ENCODE assay signal across 1 cellular context in genomic region chr1:58858344-58858673, GRCh38.
A peak's percentile ranks its signal among the peaks of the same experiment; 100 is the strongest.
TF ChIP-seq lines count a peak whose summit lies in the region.

No MANE protein-coding gene starts in this region.

TF ChIP-seq in K562, 482 proteins besides CTCF, POLR2A, EP300 and RAD21 (continued from another document and continues in another):
- TF ChIP-seq ZNF609 (CRISPR knock-in tag; IDR thresholded peaks at IDR 0.05; ENCODE audit: borderline replicate concordance) (no peak), PBX2 (CRISPR knock-in tag; IDR thresholded peaks at IDR 0.05; ENCODE audit: low read depth) (no peak), PBX2 (tag; conservative IDR thresholded peaks at IDR 0.05; ENCODE audit: low read depth) (no peak), ATF7 (IDR thresholded peaks at IDR 0.05) (0 out of 2 replicates have a peak, but pooled peaks have one; percentile 14), MTA1 (IDR thresholded peaks at IDR 0.05; ENCODE audit: borderline replicate concordance) (no peak), CCAR2 (IDR thresholded peaks at IDR 0.05; ENCODE audit: low read depth, low read length) (no peak), CBFA2T2 (conservative IDR thresholded peaks at IDR 0.05) (peak; percentile 74), HDAC1 (IDR thresholded peaks at IDR 0.05) (peak in 1 of 2 experiments; percentile 86; a peak in 2 of 4 replicates), CTBP1 (IDR thresholded peaks at IDR 0.05; ENCODE audit: borderline replicate concordance) (no peak), ZBTB11 (CRISPR knock-in tag; IDR thresholded peaks at IDR 0.05) (no peak), SAP30 (IDR thresholded peaks at IDR 0.05; ENCODE audit: borderline replicate concordance, insufficient read depth, low read depth, low read length, poor library complexity, severe bottlenecking) (no peak), EGR1 (conservative IDR thresholded peaks at IDR 0.05) (peak; percentile 63), DPF2 (IDR thresholded peaks at IDR 0.05) (peak; percentile 44; the same call in 1 of the 2 replicates), MTA2 (IDR thresholded peaks at IDR 0.05; ENCODE audit: low read depth) (0 out of 2 replicates have a peak, but pooled peaks have one; percentile 34), SNRNP70 (optimal IDR thresholded peaks at IDR 0.05; ENCODE audit: low read depth, low read length) (no peak), ZNF589 (CRISPR knock-in tag; IDR thresholded peaks at IDR 0.05; ENCODE audit: low read depth) (no peak), MTF1 (CRISPR knock-in tag; IDR thresholded peaks at IDR 0.05; ENCODE audit: borderline replicate concordance) (no peak), KDM1A (IDR thresholded peaks at IDR 0.05) (peak; percentile 94 to 95), TAL1 (IDR thresholded peaks at IDR 0.05) (peak; percentile 59), DIDO1 (tag; IDR thresholded peaks at IDR 0.05; ENCODE audit: low read depth) (no peak), RCOR1 (IDR thresholded peaks at IDR 0.05; ENCODE audit: borderline replicate concordance in 1 of 2, low read depth in 2 of 2, low read length in 2 of 2) (peak; percentile 48 to 88; a peak in 2 of 4 replicates), DACH1 (IDR thresholded peaks at IDR 0.05; ENCODE audit: partially characterized antibody) (no peak), ARID1B (IDR thresholded peaks at IDR 0.05) (peak; percentile 72), SMAD4 (CRISPR knock-in tag; conservative IDR thresholded peaks at IDR 0.05) (no peak), SMAD2 (IDR thresholded peaks at IDR 0.05; ENCODE audit: low read depth, low read length) (no peak), XRCC3 (IDR thresholded peaks at IDR 0.05) (no peak), ZNF445 (CRISPR knock-in tag; IDR thresholded peaks at IDR 0.05; ENCODE audit: low read depth) (no peak), HDAC2 (IDR thresholded peaks at IDR 0.05) (0 out of 2 replicates have a peak, but pooled peaks have one; percentile 50)
- TF ChIP-seq, protein P1, sequence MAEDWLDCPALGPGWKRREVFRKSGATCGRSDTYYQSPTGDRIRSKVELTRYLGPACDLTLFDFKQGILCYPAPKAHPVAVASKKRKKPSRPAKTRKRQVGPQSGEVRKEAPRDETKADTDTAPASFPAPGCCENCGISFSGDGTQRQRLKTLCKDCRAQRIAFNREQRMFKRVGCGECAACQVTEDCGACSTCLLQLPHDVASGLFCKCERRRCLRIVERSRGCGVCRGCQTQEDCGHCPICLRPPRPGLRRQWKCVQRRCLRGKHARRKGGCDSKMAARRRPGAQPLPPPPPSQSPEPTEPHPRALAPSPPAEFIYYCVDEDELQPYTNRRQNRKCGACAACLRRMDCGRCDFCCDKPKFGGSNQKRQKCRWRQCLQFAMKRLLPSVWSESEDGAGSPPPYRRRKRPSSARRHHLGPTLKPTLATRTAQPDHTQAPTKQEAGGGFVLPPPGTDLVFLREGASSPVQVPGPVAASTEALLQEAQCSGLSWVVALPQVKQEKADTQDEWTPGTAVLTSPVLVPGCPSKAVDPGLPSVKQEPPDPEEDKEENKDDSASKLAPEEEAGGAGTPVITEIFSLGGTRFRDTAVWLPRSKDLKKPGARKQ (CRISPR knock-in tag; IDR thresholded peaks at IDR 0.05), result no peak
- TF ChIP-seq, protein P2, sequence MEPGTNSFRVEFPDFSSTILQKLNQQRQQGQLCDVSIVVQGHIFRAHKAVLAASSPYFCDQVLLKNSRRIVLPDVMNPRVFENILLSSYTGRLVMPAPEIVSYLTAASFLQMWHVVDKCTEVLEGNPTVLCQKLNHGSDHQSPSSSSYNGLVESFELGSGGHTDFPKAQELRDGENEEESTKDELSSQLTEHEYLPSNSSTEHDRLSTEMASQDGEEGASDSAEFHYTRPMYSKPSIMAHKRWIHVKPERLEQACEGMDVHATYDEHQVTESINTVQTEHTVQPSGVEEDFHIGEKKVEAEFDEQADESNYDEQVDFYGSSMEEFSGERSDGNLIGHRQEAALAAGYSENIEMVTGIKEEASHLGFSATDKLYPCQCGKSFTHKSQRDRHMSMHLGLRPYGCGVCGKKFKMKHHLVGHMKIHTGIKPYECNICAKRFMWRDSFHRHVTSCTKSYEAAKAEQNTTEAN (CRISPR knock-in tag; IDR thresholded peaks at IDR 0.05), result no peak
- TF ChIP-seq, protein P3, sequence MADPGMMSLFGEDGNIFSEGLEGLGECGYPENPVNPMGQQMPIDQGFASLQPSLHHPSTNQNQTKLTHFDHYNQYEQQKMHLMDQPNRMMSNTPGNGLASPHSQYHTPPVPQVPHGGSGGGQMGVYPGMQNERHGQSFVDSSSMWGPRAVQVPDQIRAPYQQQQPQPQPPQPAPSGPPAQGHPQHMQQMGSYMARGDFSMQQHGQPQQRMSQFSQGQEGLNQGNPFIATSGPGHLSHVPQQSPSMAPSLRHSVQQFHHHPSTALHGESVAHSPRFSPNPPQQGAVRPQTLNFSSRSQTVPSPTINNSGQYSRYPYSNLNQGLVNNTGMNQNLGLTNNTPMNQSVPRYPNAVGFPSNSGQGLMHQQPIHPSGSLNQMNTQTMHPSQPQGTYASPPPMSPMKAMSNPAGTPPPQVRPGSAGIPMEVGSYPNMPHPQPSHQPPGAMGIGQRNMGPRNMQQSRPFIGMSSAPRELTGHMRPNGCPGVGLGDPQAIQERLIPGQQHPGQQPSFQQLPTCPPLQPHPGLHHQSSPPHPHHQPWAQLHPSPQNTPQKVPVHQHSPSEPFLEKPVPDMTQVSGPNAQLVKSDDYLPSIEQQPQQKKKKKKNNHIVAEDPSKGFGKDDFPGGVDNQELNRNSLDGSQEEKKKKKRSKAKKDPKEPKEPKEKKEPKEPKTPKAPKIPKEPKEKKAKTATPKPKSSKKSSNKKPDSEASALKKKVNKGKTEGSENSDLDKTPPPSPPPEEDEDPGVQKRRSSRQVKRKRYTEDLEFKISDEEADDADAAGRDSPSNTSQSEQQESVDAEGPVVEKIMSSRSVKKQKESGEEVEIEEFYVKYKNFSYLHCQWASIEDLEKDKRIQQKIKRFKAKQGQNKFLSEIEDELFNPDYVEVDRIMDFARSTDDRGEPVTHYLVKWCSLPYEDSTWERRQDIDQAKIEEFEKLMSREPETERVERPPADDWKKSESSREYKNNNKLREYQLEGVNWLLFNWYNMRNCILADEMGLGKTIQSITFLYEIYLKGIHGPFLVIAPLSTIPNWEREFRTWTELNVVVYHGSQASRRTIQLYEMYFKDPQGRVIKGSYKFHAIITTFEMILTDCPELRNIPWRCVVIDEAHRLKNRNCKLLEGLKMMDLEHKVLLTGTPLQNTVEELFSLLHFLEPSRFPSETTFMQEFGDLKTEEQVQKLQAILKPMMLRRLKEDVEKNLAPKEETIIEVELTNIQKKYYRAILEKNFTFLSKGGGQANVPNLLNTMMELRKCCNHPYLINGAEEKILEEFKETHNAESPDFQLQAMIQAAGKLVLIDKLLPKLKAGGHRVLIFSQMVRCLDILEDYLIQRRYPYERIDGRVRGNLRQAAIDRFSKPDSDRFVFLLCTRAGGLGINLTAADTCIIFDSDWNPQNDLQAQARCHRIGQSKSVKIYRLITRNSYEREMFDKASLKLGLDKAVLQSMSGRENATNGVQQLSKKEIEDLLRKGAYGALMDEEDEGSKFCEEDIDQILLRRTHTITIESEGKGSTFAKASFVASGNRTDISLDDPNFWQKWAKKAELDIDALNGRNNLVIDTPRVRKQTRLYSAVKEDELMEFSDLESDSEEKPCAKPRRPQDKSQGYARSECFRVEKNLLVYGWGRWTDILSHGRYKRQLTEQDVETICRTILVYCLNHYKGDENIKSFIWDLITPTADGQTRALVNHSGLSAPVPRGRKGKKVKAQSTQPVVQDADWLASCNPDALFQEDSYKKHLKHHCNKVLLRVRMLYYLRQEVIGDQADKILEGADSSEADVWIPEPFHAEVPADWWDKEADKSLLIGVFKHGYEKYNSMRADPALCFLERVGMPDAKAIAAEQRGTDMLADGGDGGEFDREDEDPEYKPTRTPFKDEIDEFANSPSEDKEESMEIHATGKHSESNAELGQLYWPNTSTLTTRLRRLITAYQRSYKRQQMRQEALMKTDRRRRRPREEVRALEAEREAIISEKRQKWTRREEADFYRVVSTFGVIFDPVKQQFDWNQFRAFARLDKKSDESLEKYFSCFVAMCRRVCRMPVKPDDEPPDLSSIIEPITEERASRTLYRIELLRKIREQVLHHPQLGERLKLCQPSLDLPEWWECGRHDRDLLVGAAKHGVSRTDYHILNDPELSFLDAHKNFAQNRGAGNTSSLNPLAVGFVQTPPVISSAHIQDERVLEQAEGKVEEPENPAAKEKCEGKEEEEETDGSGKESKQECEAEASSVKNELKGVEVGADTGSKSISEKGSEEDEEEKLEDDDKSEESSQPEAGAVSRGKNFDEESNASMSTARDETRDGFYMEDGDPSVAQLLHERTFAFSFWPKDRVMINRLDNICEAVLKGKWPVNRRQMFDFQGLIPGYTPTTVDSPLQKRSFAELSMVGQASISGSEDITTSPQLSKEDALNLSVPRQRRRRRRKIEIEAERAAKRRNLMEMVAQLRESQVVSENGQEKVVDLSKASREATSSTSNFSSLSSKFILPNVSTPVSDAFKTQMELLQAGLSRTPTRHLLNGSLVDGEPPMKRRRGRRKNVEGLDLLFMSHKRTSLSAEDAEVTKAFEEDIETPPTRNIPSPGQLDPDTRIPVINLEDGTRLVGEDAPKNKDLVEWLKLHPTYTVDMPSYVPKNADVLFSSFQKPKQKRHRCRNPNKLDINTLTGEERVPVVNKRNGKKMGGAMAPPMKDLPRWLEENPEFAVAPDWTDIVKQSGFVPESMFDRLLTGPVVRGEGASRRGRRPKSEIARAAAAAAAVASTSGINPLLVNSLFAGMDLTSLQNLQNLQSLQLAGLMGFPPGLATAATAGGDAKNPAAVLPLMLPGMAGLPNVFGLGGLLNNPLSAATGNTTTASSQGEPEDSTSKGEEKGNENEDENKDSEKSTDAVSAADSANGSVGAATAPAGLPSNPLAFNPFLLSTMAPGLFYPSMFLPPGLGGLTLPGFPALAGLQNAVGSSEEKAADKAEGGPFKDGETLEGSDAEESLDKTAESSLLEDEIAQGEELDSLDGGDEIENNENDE (IDR thresholded peaks at IDR 0.05; ENCODE audit: low read depth, low read length), result no peak
